1 cellular context compared by ENCODE assay signal in the genomic region with DNA sequence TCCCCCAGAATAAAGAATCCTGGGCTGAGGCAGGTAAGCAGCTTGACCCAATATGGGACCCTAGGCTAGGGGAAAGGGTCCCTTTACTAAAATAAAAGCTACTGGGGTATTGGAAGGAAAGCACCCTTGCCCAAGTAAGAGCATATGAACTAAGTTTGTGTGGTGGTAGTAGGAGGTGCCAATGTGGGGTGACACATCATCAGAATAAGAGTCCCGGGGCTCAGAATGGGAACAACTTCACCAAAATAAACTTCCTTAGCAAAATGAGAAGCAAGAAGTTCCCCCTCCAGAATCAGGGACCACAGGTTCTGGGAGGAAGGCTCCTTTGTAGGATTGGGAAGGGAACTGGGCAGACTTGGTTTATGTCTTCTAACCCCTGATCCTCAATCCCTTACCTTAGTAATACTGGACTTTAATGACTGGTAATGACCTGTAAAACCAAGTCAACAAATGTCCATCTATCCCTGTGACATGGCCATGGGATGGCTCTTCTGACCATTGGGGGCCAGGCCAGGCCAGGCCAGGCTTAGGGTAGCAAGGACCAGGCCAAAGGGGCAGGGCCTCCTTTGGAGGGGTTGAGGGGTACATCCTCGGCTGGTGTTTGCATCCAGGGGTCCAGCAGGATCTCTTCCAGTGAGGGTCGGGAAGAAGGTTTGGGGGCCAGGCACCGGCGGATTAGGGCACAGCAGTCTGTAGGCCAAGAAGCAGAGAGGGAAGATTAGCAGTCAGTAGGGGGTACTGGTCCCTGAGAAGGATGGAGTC.
TF ChIP-seq lines count a peak whose summit lies in the region.

No MANE protein-coding gene starts in this region.

TF ChIP-seq in WTC11, 78 proteins besides CTCF, POLR2A, EP300 and RAD21:
- TF ChIP-seq, protein P1, sequence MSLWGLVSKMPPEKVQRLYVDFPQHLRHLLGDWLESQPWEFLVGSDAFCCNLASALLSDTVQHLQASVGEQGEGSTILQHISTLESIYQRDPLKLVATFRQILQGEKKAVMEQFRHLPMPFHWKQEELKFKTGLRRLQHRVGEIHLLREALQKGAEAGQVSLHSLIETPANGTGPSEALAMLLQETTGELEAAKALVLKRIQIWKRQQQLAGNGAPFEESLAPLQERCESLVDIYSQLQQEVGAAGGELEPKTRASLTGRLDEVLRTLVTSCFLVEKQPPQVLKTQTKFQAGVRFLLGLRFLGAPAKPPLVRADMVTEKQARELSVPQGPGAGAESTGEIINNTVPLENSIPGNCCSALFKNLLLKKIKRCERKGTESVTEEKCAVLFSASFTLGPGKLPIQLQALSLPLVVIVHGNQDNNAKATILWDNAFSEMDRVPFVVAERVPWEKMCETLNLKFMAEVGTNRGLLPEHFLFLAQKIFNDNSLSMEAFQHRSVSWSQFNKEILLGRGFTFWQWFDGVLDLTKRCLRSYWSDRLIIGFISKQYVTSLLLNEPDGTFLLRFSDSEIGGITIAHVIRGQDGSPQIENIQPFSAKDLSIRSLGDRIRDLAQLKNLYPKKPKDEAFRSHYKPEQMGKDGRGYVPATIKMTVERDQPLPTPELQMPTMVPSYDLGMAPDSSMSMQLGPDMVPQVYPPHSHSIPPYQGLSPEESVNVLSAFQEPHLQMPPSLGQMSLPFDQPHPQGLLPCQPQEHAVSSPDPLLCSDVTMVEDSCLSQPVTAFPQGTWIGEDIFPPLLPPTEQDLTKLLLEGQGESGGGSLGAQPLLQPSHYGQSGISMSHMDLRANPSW (CRISPR knock-in tag; conservative IDR thresholded peaks at IDR 0.05; ENCODE audit: low read depth), result no peak
- TF ChIP-seq, protein P2, sequence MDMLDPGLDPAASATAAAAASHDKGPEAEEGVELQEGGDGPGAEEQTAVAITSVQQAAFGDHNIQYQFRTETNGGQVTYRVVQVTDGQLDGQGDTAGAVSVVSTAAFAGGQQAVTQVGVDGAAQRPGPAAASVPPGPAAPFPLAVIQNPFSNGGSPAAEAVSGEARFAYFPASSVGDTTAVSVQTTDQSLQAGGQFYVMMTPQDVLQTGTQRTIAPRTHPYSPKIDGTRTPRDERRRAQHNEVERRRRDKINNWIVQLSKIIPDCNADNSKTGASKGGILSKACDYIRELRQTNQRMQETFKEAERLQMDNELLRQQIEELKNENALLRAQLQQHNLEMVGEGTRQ (CRISPR knock-in tag; IDR thresholded peaks at IDR 0.05), result no peak
- TF ChIP-seq OVOL2 (CRISPR knock-in tag; IDR thresholded peaks at IDR 0.05; ENCODE audit: borderline replicate concordance) (no peak), EMX1 (CRISPR knock-in tag; IDR thresholded peaks at IDR 0.05) (no peak), NR1H2 (CRISPR knock-in tag; IDR thresholded peaks at IDR 0.05) (no peak), SOX15 (CRISPR knock-in tag; IDR thresholded peaks at IDR 0.05) (no peak), ZNF263 (CRISPR knock-in tag; IDR thresholded peaks at IDR 0.05; ENCODE audit: low read depth) (no peak), SP1 (CRISPR knock-in tag; conservative IDR thresholded peaks at IDR 0.05) (no peak), ZNF423 (CRISPR knock-in tag; IDR thresholded peaks at IDR 0.05) (no peak), ZNF396 (CRISPR knock-in tag; IDR thresholded peaks at IDR 0.05; ENCODE audit: borderline replicate concordance) (no peak), FOXK1 (CRISPR knock-in tag; IDR thresholded peaks at IDR 0.05) (no peak), ESRRA (CRISPR knock-in tag; IDR thresholded peaks at IDR 0.05; ENCODE audit: borderline replicate concordance) (no peak)
- TF ChIP-seq, protein P3, sequence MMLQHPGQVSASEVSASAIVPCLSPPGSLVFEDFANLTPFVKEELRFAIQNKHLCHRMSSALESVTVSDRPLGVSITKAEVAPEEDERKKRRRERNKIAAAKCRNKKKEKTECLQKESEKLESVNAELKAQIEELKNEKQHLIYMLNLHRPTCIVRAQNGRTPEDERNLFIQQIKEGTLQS (CRISPR knock-in tag; conservative IDR thresholded peaks at IDR 0.05), result no peak
- TF ChIP-seq, protein P4, sequence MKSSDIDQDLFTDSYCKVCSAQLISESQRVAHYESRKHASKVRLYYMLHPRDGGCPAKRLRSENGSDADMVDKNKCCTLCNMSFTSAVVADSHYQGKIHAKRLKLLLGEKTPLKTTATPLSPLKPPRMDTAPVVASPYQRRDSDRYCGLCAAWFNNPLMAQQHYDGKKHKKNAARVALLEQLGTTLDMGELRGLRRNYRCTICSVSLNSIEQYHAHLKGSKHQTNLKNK (CRISPR knock-in tag; IDR thresholded peaks at IDR 0.05), result no peak
TF ChIP-seq in WTC11: peak in this region for 0.
